In genomic region chr12:124713436-124714082, GRCh38 we compare ENCODE assay signal across 8 cellular contexts.
A peak's percentile ranks its signal among the peaks of the same experiment; 100 is the strongest.
DNase-seq lines count a peak whose midpoint lies in the region; ATAC-seq and TF ChIP-seq lines count a peak whose summit lies in the region.

No MANE protein-coding gene starts in this region.

- peak; percentile 64 for ATAC-seq in GM19468 (IDR thresholded peaks at IDR 0.05; ENCODE audit: extremely low read depth, unreplicated experiment)
- peak; percentile 91 for ATAC-seq in activated CD8-positive, alpha-beta memory T cell treated with anti-CD3 and anti-CD28 coated beads, Interleukin-2, amount 10 ng/mL, durations not matched to agents 7 days and 5 days

- CTCF ChIA-PET in activated CD8-positive, alpha-beta memory T cell treated with anti-CD3 and anti-CD28 coated beads, Interleukin-2, amount 10 ng/mL, durations not matched to agents 7 days and 5 days (lab: Charles Lee), result no interaction called here

- no peaks in the 10 kb centered on the region for H3K9me3 Mint-ChIP-seq in activated CD8-positive, alpha-beta memory T cell treated with anti-CD3 and anti-CD28 coated beads, Interleukin-2, amount 10 ng/mL, durations not matched to agents 7 days and 5 days (ENCODE audit: low read depth)

- peak overlapping the region; percentile 63 for H3K4me3 Mint-ChIP-seq in activated CD8-positive, alpha-beta memory T cell treated with anti-CD3 and anti-CD28 coated beads, Interleukin-2, amount 10 ng/mL, durations not matched to agents 7 days and 5 days

- peaks cover 19% of the 10 kb centered on the region for H3K4me1 Mint-ChIP-seq in activated CD8-positive, alpha-beta memory T cell treated with anti-CD3 and anti-CD28 coated beads, Interleukin-2, amount 10 ng/mL, durations not matched to agents 7 days and 5 days

- DNase-seq in AG09309 (ENCODE audit: low read depth), result peak; percentile 79
- peak; percentile 30 for DNase-seq in Jurkat, Clone E6-1 (ENCODE audit: low read depth, low spot score)
- peak; percentile 86 for DNase-seq in activated CD8-positive, alpha-beta memory T cell treated with anti-CD3 and anti-CD28 coated beads, Interleukin-2, amount 10 ng/mL, durations not matched to agents 7 days and 5 days
- DNase-seq in fibroblast of pulmonary artery (ENCODE audit: low read depth), result peak; percentile 91
- DNase-seq in retina, result peak; percentile 49
- DNase-seq in NCI-H69 (lab: John Stamatoyannopoulos, UW), result no peak
- no peak for DNase-seq in H7

- no peaks in the 10 kb centered on the region for H3K27me3 ChIP-seq in H7 (ENCODE audit: control insufficient read depth, insufficient read depth, low read length)

- peaks cover 53% of the 10 kb centered on the region for H3K27me3 Mint-ChIP-seq in activated CD8-positive, alpha-beta memory T cell treated with anti-CD3 and anti-CD28 coated beads, Interleukin-2, amount 10 ng/mL, durations not matched to agents 7 days and 5 days

- H3K36me3 Mint-ChIP-seq in activated CD8-positive, alpha-beta memory T cell treated with anti-CD3 and anti-CD28 coated beads, Interleukin-2, amount 10 ng/mL, durations not matched to agents 7 days and 5 days, result no peaks in the 10 kb centered on the region

- H3K4me3 ChIP-seq in AG09309 (ENCODE audit: control insufficient read depth, low read depth, low read length), result no peak overlapping the region
- no peak overlapping the region for H3K4me3 ChIP-seq in Jurkat, Clone E6-1 (ENCODE audit: low read length)
- H3K4me3 ChIP-seq in fibroblast of pulmonary artery (replicated peaks; ENCODE audit: low read depth, low read length), result peak overlapping the region; percentile 7
- H3K4me3 ChIP-seq in H7 (ENCODE audit: insufficient read depth, low read depth, low read length), result no peak overlapping the region

- TF ChIP-seq CTCF in AG09309 (IDR thresholded peaks at IDR 0.05; ENCODE audit: control insufficient read depth, insufficient read depth, low read depth, low read length, missing control alignments), result no peak
- no peak for TF ChIP-seq CTCF in fibroblast of pulmonary artery (IDR thresholded peaks at IDR 0.05; ENCODE audit: low read length, missing control alignments)

- peak overlapping the region; percentile 74 for H3K27ac Mint-ChIP-seq in activated CD8-positive, alpha-beta memory T cell treated with anti-CD3 and anti-CD28 coated beads, Interleukin-2, amount 10 ng/mL, durations not matched to agents 7 days and 5 days

- no peaks in the 10 kb centered on the region for H3K36me3 ChIP-seq in H7 (replicated peaks; ENCODE audit: control insufficient read depth, insufficient read depth, low read length)

Comparison
In these comparisons a context has a peak if more than half of its experiments do, and no peak if none do; other contexts are left out.
1. DNase-seq: peak in AG09309 (single experiment), Jurkat, Clone E6-1 (single experiment), activated CD8-positive, alpha-beta memory T cell treated with anti-CD3 and anti-CD28 coated beads, Interleukin-2, amount 10 ng/mL, durations not matched to agents 7 days and 5 days (single experiment), fibroblast of pulmonary artery (single experiment) and retina (single experiment); none in NCI-H69 (single experiment) and H7 (single experiment).